17 cellular contexts compared by ENCODE assay signal in genomic region chr6:41685641-41686380, GRCh38. TPM values are rescaled to one million over a fixed set of nuclear protein-coding genes. Genes with fewer than 3 reads are reported as not detected.
"Had no signal": no experiment of that assay in that cellular context is flagged by ENCODE, and none has a peak within 500 bp of the region (broad histone marks: within the 10 kb centered on the region; RNA-seq: fewer than 3 reads in every experiment).

No MANE protein-coding gene starts in this region.

- ATAC-seq: activated CD8-positive, alpha-beta T cell treated with anti-CD3 and anti-CD28 coated beads for 36 hours; activated T-cell treated with anti-CD3 and anti-CD28 coated beads, Interleukin-2, amount 50 U/mL, for 4 hours; foreskin keratinocyte; left lung had no signal

- H3K4me1 ChIP-seq: foreskin keratinocyte had no signal

- H3K4me3 ChIP-seq: left lung, sigmoid colon, transverse colon, vagina had no signal

- H3K27me3 Mint-ChIP-seq: activated CD4-positive, alpha-beta T cell treated with anti-CD3 and anti-CD28 coated beads, Interleukin-2, amount 10 ng/mL, durations not matched to agents 24 days and 14 days; activated CD8-positive, alpha-beta T cell treated with anti-CD3 and anti-CD28 coated beads for 36 hours had no signal

- DNase-seq: activated CD4-positive, alpha-beta T cell treated with anti-CD3 and anti-CD28 coated beads, Interleukin-2, amount 10 ng/mL, durations not matched to agents 24 days and 14 days; activated CD8-positive, alpha-beta T cell treated with anti-CD3 and anti-CD28 coated beads for 36 hours; activated effector memory CD4-positive, alpha-beta T cell treated with Interleukin-2 at 50 U/mL for 16 hours; activated naive CD4-positive, alpha-beta T cell treated with anti-CD3 and anti-CD28 coated beads, Interleukin-2, amount 10 ng/mL, durations not matched to agents 7 days and 5 days; activated T-cell treated with anti-CD3 and anti-CD28 coated beads, Interleukin-2, amount 50 U/mL, for 4 hours; foreskin keratinocyte; left lung; mammary epithelial cell; sigmoid colon; stimulated activated naive CD4-positive, alpha-beta T cell treated with Interleukin-2 at 50 U/mL for 16 hours; SW 1271; transverse colon had no signal

- H3K9me3 ChIP-seq: left lung, sigmoid colon, transverse colon, vagina had no signal

- H3K27ac ChIP-seq: epithelial cell of prostate, foreskin keratinocyte, left lung, sigmoid colon, transverse colon, vagina had no signal

- H3K27me3 ChIP-seq: foreskin keratinocyte, sigmoid colon, transverse colon, vagina had no signal

- H3K9me3 Mint-ChIP-seq: activated CD4-positive, alpha-beta T cell treated with anti-CD3 and anti-CD28 coated beads, Interleukin-2, amount 10 ng/mL, durations not matched to agents 24 days and 14 days; activated CD8-positive, alpha-beta T cell treated with anti-CD3 and anti-CD28 coated beads for 36 hours; activated naive CD4-positive, alpha-beta T cell treated with anti-CD3 and anti-CD28 coated beads, Interleukin-2, amount 10 ng/mL, durations not matched to agents 7 days and 5 days; activated T-cell treated with anti-CD3 and anti-CD28 coated beads, Interleukin-2, amount 50 U/mL, for 4 hours; endodermal cell had no signal

- H3K4me3 Mint-ChIP-seq: activated CD4-positive, alpha-beta T cell treated with anti-CD3 and anti-CD28 coated beads, Interleukin-2, amount 10 ng/mL, durations not matched to agents 24 days and 14 days; activated CD8-positive, alpha-beta T cell treated with anti-CD3 and anti-CD28 coated beads for 36 hours; activated naive CD4-positive, alpha-beta T cell treated with anti-CD3 and anti-CD28 coated beads, Interleukin-2, amount 10 ng/mL, durations not matched to agents 7 days and 5 days; activated T-cell treated with anti-CD3 and anti-CD28 coated beads, Interleukin-2, amount 50 U/mL, for 4 hours; endodermal cell had no signal

- H3K27ac Mint-ChIP-seq: activated CD4-positive, alpha-beta T cell treated with anti-CD3 and anti-CD28 coated beads, Interleukin-2, amount 10 ng/mL, durations not matched to agents 24 days and 14 days; activated CD8-positive, alpha-beta T cell treated with anti-CD3 and anti-CD28 coated beads for 36 hours; activated naive CD4-positive, alpha-beta T cell treated with anti-CD3 and anti-CD28 coated beads, Interleukin-2, amount 10 ng/mL, durations not matched to agents 7 days and 5 days; endodermal cell had no signal

RNA-seq across cellular contexts. Expression of gene MDFI, which starts 47.5 kb away (rescaled TPM):
- total RNA-seq: activated CD4-positive, alpha-beta T cell treated with anti-CD3 and anti-CD28 coated beads, Interleukin-2, amount 10 ng/mL, durations not matched to agents 24 days and 14 days; activated CD8-positive, alpha-beta T cell treated with anti-CD3 and anti-CD28 coated beads for 36 hours; mononuclear cell; T-helper 2 cell treated with Interferon-gamma antibody and Interleukin-4, amounts not matched to agents 100 ng/mL and 5 ng/mL, for 36 hours had no signal
